Comparison of ENCODE assay signal across 10 cellular contexts in the genomic region with DNA sequence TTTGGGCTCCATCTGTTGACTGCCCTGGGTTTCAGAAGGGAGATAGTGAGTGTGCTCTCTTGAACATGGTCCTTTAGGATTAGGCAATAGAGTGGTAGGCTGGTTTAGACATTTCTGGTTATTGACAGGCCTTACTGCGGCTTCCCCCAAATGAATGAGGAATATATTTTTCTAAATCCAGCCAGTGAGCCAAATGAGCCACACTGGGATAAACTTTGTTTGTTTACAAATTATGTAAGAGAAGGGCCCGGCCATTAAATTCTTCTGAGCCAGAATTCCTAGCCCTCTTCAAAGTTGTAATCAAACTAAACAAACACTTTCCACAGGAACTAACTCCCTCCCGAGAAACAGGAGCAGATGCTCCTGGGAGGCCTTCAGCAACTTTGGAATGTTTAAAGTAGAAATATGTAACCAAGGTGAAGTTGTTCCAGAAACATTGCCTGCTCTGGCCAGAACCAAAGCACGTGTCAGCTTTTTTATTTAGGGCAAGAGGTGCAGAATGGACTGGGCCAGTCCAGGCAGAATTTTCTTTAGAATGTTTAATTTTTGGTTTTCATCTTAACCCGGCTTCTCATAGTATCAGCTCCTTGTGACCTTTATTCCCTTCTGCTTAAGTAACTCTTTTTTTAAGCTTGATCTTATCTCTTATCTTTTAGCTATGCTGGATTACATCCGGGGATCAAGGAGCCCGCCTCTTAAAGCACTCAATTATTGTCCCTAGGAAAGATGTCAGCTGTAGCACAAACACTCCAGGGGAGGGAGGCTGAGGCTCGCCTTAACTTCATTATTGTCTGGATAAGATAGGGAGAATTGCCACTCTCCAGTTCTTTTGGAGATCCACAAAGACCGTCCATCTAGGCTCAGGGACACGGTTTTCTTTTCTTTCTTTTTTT. TPM values are rescaled to one million over a fixed set of nuclear protein-coding genes. Genes with fewer than 3 reads are reported as not detected.
A peak's percentile ranks its signal among the peaks of the same experiment; 100 is the strongest.
DNase-seq lines count a peak whose midpoint lies in the region; ATAC-seq and TF ChIP-seq lines count a peak whose summit lies in the region.
"Had no signal": no experiment of that assay in that cellular context is flagged by ENCODE, and none has a peak within 500 bp of the region (broad histone marks: within the 10 kb centered on the region; RNA-seq: fewer than 3 reads in every experiment).

No MANE protein-coding gene starts in this region.

- intact Hi-C loops in Caco-2 (cut with micrococcal nuclease; ENCODE audit: unreplicated experiment) (loop anchor here (1.0 kb wide), 4 partner anchors 20 to 40 kb away; a partner anchor contains a TSS), left cardiac atrium (cut with DNase I) (no loop called here)

- no peaks in the 10 kb centered on the region; the same call in none of the 2 replicates for H3K36me3 ChIP-seq in Caco-2 (ENCODE audit: control insufficient read depth, insufficient read depth, low read length)

- H3K4me1 ChIP-seq in Caco-2, result peaks cover 75% of the 10 kb centered on the region

- no peaks in the 10 kb centered on the region for H3K27me3 Mint-ChIP-seq in Caco-2 (ENCODE audit: insufficient read depth, unreplicated experiment)
- peaks cover 3% of the 10 kb centered on the region for H3K27me3 Mint-ChIP-seq in progenitor cell of endocrine pancreas
- peaks cover 48% of the 10 kb centered on the region for H3K27me3 Mint-ChIP-seq in activated CD4-positive, alpha-beta T cell treated with anti-CD3 and anti-CD28 coated beads, Interleukin-2, amount 10 ng/mL, durations not matched to agents 7 days and 5 days

- H3K9me3 Mint-ChIP-seq in Caco-2 (ENCODE audit: unreplicated experiment) (no peaks in the 10 kb centered on the region), progenitor cell of endocrine pancreas (ENCODE audit: low read depth) (no peaks in the 10 kb centered on the region)
- no peaks in the 10 kb centered on the region for H3K9me3 Mint-ChIP-seq in activated CD4-positive, alpha-beta T cell treated with anti-CD3 and anti-CD28 coated beads, Interleukin-2, amount 10 ng/mL, durations not matched to agents 7 days and 5 days

- peaks cover 52% of the 10 kb centered on the region for H3K4me1 Mint-ChIP-seq in Caco-2 (ENCODE audit: low read depth, unreplicated experiment)
- peaks cover 18% of the 10 kb centered on the region for H3K4me1 Mint-ChIP-seq in progenitor cell of endocrine pancreas (ENCODE audit: low read depth)
- H3K4me1 Mint-ChIP-seq in activated CD4-positive, alpha-beta T cell treated with anti-CD3 and anti-CD28 coated beads, Interleukin-2, amount 10 ng/mL, durations not matched to agents 7 days and 5 days, result peaks cover 28% of the 10 kb centered on the region

- DNase-seq in Caco-2 (peak; percentile 87 to 94), T1000 (lab: John Stamatoyannopoulos, UW) (peak; percentile 13), left cardiac atrium (no peak), progenitor cell of endocrine pancreas (ENCODE audit: low spot score, unreplicated experiment) (no peak)
- DNase-seq in activated T-cell treated with anti-CD3 and anti-CD28 coated beads, Interleukin-2, amount 50 U/mL, for 1 hour, result no peak
- DNase-seq in activated CD4-positive, alpha-beta T cell treated with anti-CD3 and anti-CD28 coated beads, Interleukin-2, amount 10 ng/mL, durations not matched to agents 7 days and 5 days, result no peak
- no peak for DNase-seq in activated CD4-positive, alpha-beta T cell treated with anti-CD3 and anti-CD28 coated beads for 1 hour
- DNase-seq: activated CD4-positive, CD25-positive, alpha-beta regulatory T cell treated with anti-CD3 and anti-CD28 coated beads, Interleukin-2, amount 50 U/mL, for 72 hours; NCI-H774 had no signal

- no TSS peak for BruUV-seq in Caco-2 (replicated peaks; lab: Mats Ljungman, UMichigan)

- H3K27ac Mint-ChIP-seq in Caco-2 (ENCODE audit: unreplicated experiment) (peak overlapping the region; percentile 91), progenitor cell of endocrine pancreas (peak overlapping the region; percentile 13)
- no peak overlapping the region for H3K27ac Mint-ChIP-seq in activated CD4-positive, alpha-beta T cell treated with anti-CD3 and anti-CD28 coated beads, Interleukin-2, amount 10 ng/mL, durations not matched to agents 7 days and 5 days

- TF ChIP-seq CTCF in Caco-2 (IDR thresholded peaks at IDR 0.05; ENCODE audit: insufficient read depth in 1 of 2, low read depth in 1 of 2, low read length in 1 of 2, severe bottlenecking in 1 of 2, unreplicated experiment in 1 of 2) (no peak), progenitor cell of endocrine pancreas (IDR thresholded peaks at IDR 0.05; ENCODE audit: unreplicated experiment) (no peak)

- no peaks in the 10 kb centered on the region for H3K27me3 ChIP-seq in Caco-2 (replicated peaks; ENCODE audit: control insufficient read depth, insufficient read depth, low read length)

- POLR2A ChIA-PET in Caco-2 (lab: Charles Lee), result interaction anchor here (0.5 to 1.5 kb wide), 5 partner anchors 19 to 113 kb away, joined by 3 to 8 read pairs (median 6); a partner anchor contains a TSS
- POLR2A ChIA-PET in activated CD4-positive, alpha-beta T cell treated with anti-CD3 and anti-CD28 coated beads, Interleukin-2, amount 10 ng/mL, durations not matched to agents 7 days and 5 days (lab: Charles Lee), result interaction anchor here (0.6 kb wide), 1 partner anchor 66 kb away, joined by 3 read pairs; no protein-coding TSS in a partner anchor

- H3K4me3 Mint-ChIP-seq in Caco-2 (ENCODE audit: unreplicated experiment), result peak overlapping the region; percentile 59
- H3K4me3 Mint-ChIP-seq in progenitor cell of endocrine pancreas (ENCODE audit: low read depth), result no peak overlapping the region
- no peak overlapping the region for H3K4me3 Mint-ChIP-seq in activated CD4-positive, alpha-beta T cell treated with anti-CD3 and anti-CD28 coated beads, Interleukin-2, amount 10 ng/mL, durations not matched to agents 7 days and 5 days

- H3K36me3 Mint-ChIP-seq in Caco-2 (ENCODE audit: insufficient read depth, unreplicated experiment) (peaks cover 85% of the 10 kb centered on the region), progenitor cell of endocrine pancreas (ENCODE audit: insufficient read depth) (no peaks in the 10 kb centered on the region)
- H3K36me3 Mint-ChIP-seq in activated CD4-positive, alpha-beta T cell treated with anti-CD3 and anti-CD28 coated beads, Interleukin-2, amount 10 ng/mL, durations not matched to agents 7 days and 5 days (ENCODE audit: low read depth), result no peaks in the 10 kb centered on the region

- CTCF ChIA-PET in Caco-2 (lab: Charles Lee), result interaction anchor here (0.7 to 1.7 kb wide), 7 partner anchors 15 to 305 kb away, joined by 3 to 16 read pairs (median 4); no protein-coding TSS in a partner anchor
- CTCF ChIA-PET in activated CD4-positive, alpha-beta T cell treated with anti-CD3 and anti-CD28 coated beads, Interleukin-2, amount 10 ng/mL, durations not matched to agents 7 days and 5 days (lab: Charles Lee), result interaction anchor here (1.8 kb wide), 1 partner anchor 10 kb away, joined by 6 read pairs; no protein-coding TSS in a partner anchor

- no peak overlapping the region for H3K4me3 ChIP-seq in Caco-2 (ENCODE audit: low read depth, low read length)

- ATAC-seq in left cardiac atrium (peak; percentile 42 to 55), HG03469 (IDR thresholded peaks at IDR 0.05; ENCODE audit: unreplicated experiment) (no peak)

- H3K9me3 ChIP-seq in Caco-2, result no peaks in the 10 kb centered on the region

RNA-seq across cellular contexts. Expression of a gene that starts 28.7 kb away (rescaled TPM):
- total RNA-seq in Caco-2 (2022), result 37.9 and 41.1 TPM in 2 replicates
- total RNA-seq in left cardiac atrium, result 1 to 10 TPM; 5.2 to 6.6 TPM
- total RNA-seq in progenitor cell of endocrine pancreas, result 7.5 and 9.5 TPM in 2 replicates
- total RNA-seq in activated CD4-positive, alpha-beta T cell treated with anti-CD3 and anti-CD28 coated beads, Interleukin-2, amount 10 ng/mL, durations not matched to agents 7 days and 5 days, result under 1 TPM; 0.58 to 0.72 TPM

Comparison
In these comparisons a context has a peak if more than half of its experiments do, and no peak if none do; other contexts are left out.
1. DNase-seq: peak in Caco-2 (2 of 2) and T1000 (single experiment); none in left cardiac atrium (single experiment), progenitor cell of endocrine pancreas (single experiment), activated T-cell treated with anti-CD3 and anti-CD28 coated beads, Interleukin-2, amount 50 U/mL, for 1 hour (single experiment), activated CD4-positive, alpha-beta T cell treated with anti-CD3 and anti-CD28 coated beads, Interleukin-2, amount 10 ng/mL, durations not matched to agents 7 days and 5 days (single experiment) and activated CD4-positive, alpha-beta T cell treated with anti-CD3 and anti-CD28 coated beads for 1 hour (single experiment).